ENCODE assay signal across 18 cellular contexts in the genomic region with DNA sequence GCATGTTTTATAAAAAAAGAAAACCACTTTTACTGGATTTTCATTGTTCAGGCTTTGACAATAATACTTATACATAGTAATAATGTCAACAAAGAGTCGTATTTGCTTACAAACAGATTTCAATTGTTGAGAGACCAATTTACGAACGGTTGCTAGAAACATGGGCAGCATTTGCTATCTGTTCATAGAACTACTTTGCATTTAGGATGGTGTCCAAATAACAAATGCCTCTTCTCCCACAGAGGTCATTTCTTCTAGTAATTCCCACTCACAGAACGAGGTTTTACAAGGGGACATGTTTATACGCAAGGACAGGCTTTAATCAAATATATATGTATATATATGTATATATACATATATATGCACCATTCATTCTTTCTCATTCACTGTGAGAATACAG.
DNase-seq lines count a peak whose midpoint lies in the region; ATAC-seq and FAIRE-seq lines count a peak whose summit lies in the region.
"Had no signal": no experiment of that assay in that cellular context is flagged by ENCODE, and none has a peak within 500 bp of the region (broad histone marks: within the 10 kb centered on the region; RNA-seq: fewer than 3 reads in every experiment).

No MANE protein-coding gene starts in this region.

- peak; percentile 53 for FAIRE-seq in islet of Langerhans (lab: Jason Lieb, UNC)
- FAIRE-seq: HepG2 had no signal

- H3K27me3 ChIP-seq in right cardiac atrium (ENCODE audit: control insufficient read depth, insufficient read depth) = no peaks in the 10 kb centered on the region
- H3K27me3 ChIP-seq: Peyer's patch had no signal

- WGBS in right cardiac atrium = 25% methylated on average over 5 of the region's 5 CpGs

- ATAC-seq in Right ventricle myocardium superior (ENCODE audit: poor library complexity) (peak; percentile 56), right cardiac atrium (no peak)
- ATAC-seq: HepG2 had no signal

- no peak overlapping the region for H3K4me3 ChIP-seq in right cardiac atrium (ENCODE audit: low read length)
- H3K4me3 ChIP-seq: Peyer's patch had no signal

- intact Hi-C loops in Right ventricle myocardium superior (cut with DNase I) (no loop called here), right cardiac atrium (cut with DNase I) (no loop called here)

- no peak for DNase-seq in Right ventricle myocardium superior
- no peak for DNase-seq in right cardiac atrium
- DNase-seq in DMS153 treated with DMSO at 0.1 percent for 48 hours (lab: John Stamatoyannopoulos, UW; ENCODE audit: unreplicated experiment) = peak; percentile 60
- DNase-seq in NCI-H748 (lab: John Stamatoyannopoulos, UW; ENCODE audit: unreplicated experiment) = peak; percentile 92
- DNase-seq in H4 (ENCODE audit: low spot score) = no peak
- no peak for DNase-seq in activated effector memory CD4-positive, alpha-beta T cell treated with Interleukin-2 at 50 U/mL for 16 hours
- DNase-seq in SKM-1 (lab: John Stamatoyannopoulos, UW; ENCODE audit: unreplicated experiment) = no peak
- DNase-seq: ACHN; AML-193; CD4-positive, alpha-beta T cell; H7; KG1; NCI-H2029; NCI-H82; Peyer's patch; SHP77 had no signal

- H3K27ac ChIP-seq in right cardiac atrium (ENCODE audit: low read length) = no peak overlapping the region
- H3K27ac ChIP-seq: Peyer's patch had no signal

- no peaks in the 10 kb centered on the region for H3K9me3 ChIP-seq in right cardiac atrium (ENCODE audit: control insufficient read depth, low read length)
- H3K9me3 ChIP-seq: Peyer's patch had no signal

- H3K4me1 ChIP-seq in right cardiac atrium (ENCODE audit: control insufficient read depth, insufficient read depth, low read length) = peaks cover 5% of the 10 kb centered on the region
- H3K4me1 ChIP-seq: Peyer's patch had no signal

Comparison
In these comparisons a context has a peak if more than half of its experiments do, and no peak if none do; other contexts are left out.
1. DNase-seq: peak in DMS153 treated with DMSO at 0.1 percent for 48 hours (single experiment) and NCI-H748 (single experiment); none in Right ventricle myocardium superior (single experiment), right cardiac atrium (0 of 3), H4 (single experiment), activated effector memory CD4-positive, alpha-beta T cell treated with Interleukin-2 at 50 U/mL for 16 hours (single experiment) and SKM-1 (single experiment).